Comparison of ENCODE assay signal across 1 cellular context in genomic region chr9:70045452-70045851, GRCh38.
TF ChIP-seq lines count a peak whose summit lies in the region.

No MANE protein-coding gene starts in this region.

TF ChIP-seq in WTC11, 78 proteins besides CTCF, POLR2A, EP300 and RAD21 (continued from another document):
- TF ChIP-seq, protein P1, sequence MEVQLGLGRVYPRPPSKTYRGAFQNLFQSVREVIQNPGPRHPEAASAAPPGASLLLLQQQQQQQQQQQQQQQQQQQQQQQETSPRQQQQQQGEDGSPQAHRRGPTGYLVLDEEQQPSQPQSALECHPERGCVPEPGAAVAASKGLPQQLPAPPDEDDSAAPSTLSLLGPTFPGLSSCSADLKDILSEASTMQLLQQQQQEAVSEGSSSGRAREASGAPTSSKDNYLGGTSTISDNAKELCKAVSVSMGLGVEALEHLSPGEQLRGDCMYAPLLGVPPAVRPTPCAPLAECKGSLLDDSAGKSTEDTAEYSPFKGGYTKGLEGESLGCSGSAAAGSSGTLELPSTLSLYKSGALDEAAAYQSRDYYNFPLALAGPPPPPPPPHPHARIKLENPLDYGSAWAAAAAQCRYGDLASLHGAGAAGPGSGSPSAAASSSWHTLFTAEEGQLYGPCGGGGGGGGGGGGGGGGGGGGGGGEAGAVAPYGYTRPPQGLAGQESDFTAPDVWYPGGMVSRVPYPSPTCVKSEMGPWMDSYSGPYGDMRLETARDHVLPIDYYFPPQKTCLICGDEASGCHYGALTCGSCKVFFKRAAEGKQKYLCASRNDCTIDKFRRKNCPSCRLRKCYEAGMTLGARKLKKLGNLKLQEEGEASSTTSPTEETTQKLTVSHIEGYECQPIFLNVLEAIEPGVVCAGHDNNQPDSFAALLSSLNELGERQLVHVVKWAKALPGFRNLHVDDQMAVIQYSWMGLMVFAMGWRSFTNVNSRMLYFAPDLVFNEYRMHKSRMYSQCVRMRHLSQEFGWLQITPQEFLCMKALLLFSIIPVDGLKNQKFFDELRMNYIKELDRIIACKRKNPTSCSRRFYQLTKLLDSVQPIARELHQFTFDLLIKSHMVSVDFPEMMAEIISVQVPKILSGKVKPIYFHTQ (CRISPR knock-in tag; IDR thresholded peaks at IDR 0.05) = no peak
- TF ChIP-seq ZNF671 (CRISPR knock-in tag; IDR thresholded peaks at IDR 0.05) (no peak), NFATC4 (CRISPR knock-in tag; IDR thresholded peaks at IDR 0.05) (no peak), E2F4 (CRISPR knock-in tag; IDR thresholded peaks at IDR 0.05; ENCODE audit: borderline replicate concordance, low read depth) (no peak), STAT6 (CRISPR knock-in tag; conservative IDR thresholded peaks at IDR 0.05; ENCODE audit: low read depth) (no peak), CDX4 (CRISPR knock-in tag; IDR thresholded peaks at IDR 0.05; ENCODE audit: borderline replicate concordance) (no peak), RELA (CRISPR knock-in tag; IDR thresholded peaks at IDR 0.05; ENCODE audit: borderline replicate concordance) (no peak)
- TF ChIP-seq, protein P2, sequence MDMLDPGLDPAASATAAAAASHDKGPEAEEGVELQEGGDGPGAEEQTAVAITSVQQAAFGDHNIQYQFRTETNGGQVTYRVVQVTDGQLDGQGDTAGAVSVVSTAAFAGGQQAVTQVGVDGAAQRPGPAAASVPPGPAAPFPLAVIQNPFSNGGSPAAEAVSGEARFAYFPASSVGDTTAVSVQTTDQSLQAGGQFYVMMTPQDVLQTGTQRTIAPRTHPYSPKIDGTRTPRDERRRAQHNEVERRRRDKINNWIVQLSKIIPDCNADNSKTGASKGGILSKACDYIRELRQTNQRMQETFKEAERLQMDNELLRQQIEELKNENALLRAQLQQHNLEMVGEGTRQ (CRISPR knock-in tag; IDR thresholded peaks at IDR 0.05) = no peak
- TF ChIP-seq, protein P3, sequence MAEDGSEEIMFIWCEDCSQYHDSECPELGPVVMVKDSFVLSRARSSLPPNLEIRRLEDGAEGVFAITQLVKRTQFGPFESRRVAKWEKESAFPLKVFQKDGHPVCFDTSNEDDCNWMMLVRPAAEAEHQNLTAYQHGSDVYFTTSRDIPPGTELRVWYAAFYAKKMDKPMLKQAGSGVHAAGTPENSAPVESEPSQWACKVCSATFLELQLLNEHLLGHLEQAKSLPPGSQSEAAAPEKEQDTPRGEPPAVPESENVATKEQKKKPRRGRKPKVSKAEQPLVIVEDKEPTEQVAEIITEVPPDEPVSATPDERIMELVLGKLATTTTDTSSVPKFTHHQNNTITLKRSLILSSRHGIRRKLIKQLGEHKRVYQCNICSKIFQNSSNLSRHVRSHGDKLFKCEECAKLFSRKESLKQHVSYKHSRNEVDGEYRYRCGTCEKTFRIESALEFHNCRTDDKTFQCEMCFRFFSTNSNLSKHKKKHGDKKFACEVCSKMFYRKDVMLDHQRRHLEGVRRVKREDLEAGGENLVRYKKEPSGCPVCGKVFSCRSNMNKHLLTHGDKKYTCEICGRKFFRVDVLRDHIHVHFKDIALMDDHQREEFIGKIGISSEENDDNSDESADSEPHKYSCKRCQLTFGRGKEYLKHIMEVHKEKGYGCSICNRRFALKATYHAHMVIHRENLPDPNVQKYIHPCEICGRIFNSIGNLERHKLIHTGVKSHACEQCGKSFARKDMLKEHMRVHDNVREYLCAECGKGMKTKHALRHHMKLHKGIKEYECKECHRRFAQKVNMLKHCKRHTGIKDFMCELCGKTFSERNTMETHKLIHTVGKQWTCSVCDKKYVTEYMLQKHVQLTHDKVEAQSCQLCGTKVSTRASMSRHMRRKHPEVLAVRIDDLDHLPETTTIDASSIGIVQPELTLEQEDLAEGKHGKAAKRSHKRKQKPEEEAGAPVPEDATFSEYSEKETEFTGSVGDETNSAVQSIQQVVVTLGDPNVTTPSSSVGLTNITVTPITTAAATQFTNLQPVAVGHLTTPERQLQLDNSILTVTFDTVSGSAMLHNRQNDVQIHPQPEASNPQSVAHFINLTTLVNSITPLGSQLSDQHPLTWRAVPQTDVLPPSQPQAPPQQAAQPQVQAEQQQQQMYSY (CRISPR knock-in tag; IDR thresholded peaks at IDR 0.05) = no peak
- TF ChIP-seq, protein P4, sequence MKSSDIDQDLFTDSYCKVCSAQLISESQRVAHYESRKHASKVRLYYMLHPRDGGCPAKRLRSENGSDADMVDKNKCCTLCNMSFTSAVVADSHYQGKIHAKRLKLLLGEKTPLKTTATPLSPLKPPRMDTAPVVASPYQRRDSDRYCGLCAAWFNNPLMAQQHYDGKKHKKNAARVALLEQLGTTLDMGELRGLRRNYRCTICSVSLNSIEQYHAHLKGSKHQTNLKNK (CRISPR knock-in tag; IDR thresholded peaks at IDR 0.05) = no peak
